In genomic region chr1:55822896-55823295, GRCh38 we compare ENCODE assay signal across 1 cellular context.
TF ChIP-seq lines count a peak whose summit lies in the region.

No MANE protein-coding gene starts in this region.

TF ChIP-seq in IMR-90, 13 proteins besides CTCF, POLR2A, EP300 and RAD21:
- no peak for TF ChIP-seq CEBPB (IDR thresholded peaks at IDR 0.05; ENCODE audit: low read depth, low read length)
- TF ChIP-seq MAFK (IDR thresholded peaks at IDR 0.05; ENCODE audit: low read depth, low read length), result no peak
- TF ChIP-seq NFE2L2 (IDR thresholded peaks at IDR 0.05; ENCODE audit: low read depth, low read length), result no peak
- no peak for TF ChIP-seq CHD1 (IDR thresholded peaks at IDR 0.05; ENCODE audit: low read depth, low read length)
- TF ChIP-seq USF2 (IDR thresholded peaks at IDR 0.05; ENCODE audit: low read depth, low read length), result no peak
